Comparison of ENCODE assay signal across 24 cellular contexts in genomic region chr7:124310934-124311390, GRCh38.
"Had no signal": no experiment of that assay in that cellular context is flagged by ENCODE, and none has a peak within 500 bp of the region (broad histone marks: within the 10 kb centered on the region; RNA-seq: fewer than 3 reads in every experiment).

No MANE protein-coding gene starts in this region.

- H3K36me3 ChIP-seq: gastrocnemius medialis, heart left ventricle, left ventricle myocardium inferior, neutrophil, sigmoid colon, thoracic aorta, upper lobe of left lung, WERI-Rb-1 had no signal

- H3K4me1 ChIP-seq: gastrocnemius medialis, heart left ventricle, left ventricle myocardium inferior, parathyroid adenoma, sigmoid colon, upper lobe of left lung had no signal

- H3K79me2 ChIP-seq: parathyroid adenoma had no signal

- H3K9me3 ChIP-seq: gastrocnemius medialis, left ventricle myocardium inferior, neutrophil, sigmoid colon, thoracic aorta, upper lobe of left lung had no signal

- H3K27me3 ChIP-seq: gastrocnemius medialis, heart left ventricle, neutrophil, sigmoid colon, upper lobe of left lung had no signal

- H3K4me3 ChIP-seq: coronary artery, gastrocnemius medialis, heart left ventricle, left ventricle myocardium inferior, sigmoid colon, thoracic aorta, upper lobe of left lung had no signal

- ATAC-seq: activated CD4-positive, alpha-beta T cell treated with anti-CD3 and anti-CD28 coated beads for 36 hours; activated CD8-positive, alpha-beta T cell treated with anti-CD3 and anti-CD28 coated beads for 36 hours; activated naive CD8-positive, alpha-beta T cell treated with anti-CD3 and anti-CD28 coated beads, Interleukin-2, amount 50 U/mL, for 24 hours; gastrocnemius medialis; heart left ventricle; natural killer cell; stimulated activated memory B cell treated with anti-CD40 and anti-IgM and Interleukin-4, amounts not matched to agents 10 μg/mL and 1 μg/mL and 100 μg/mL, for 72 hours had no signal

- H2AFZ ChIP-seq: parathyroid adenoma had no signal

- H3K27ac Mint-ChIP-seq: activated CD4-positive, alpha-beta T cell treated with anti-CD3 and anti-CD28 coated beads for 36 hours; activated CD8-positive, alpha-beta T cell treated with anti-CD3 and anti-CD28 coated beads for 36 hours; activated naive CD4-positive, alpha-beta T cell treated with anti-CD3 and anti-CD28 coated beads, Interleukin-2, amount 10 ng/mL, durations not matched to agents 7 days and 5 days; activated naive CD8-positive, alpha-beta T cell treated with anti-CD3 and anti-CD28 coated beads, Interleukin-2, amount 50 U/mL, for 24 hours; memory B cell; natural killer cell; stimulated activated memory B cell treated with anti-CD40 and anti-IgM and Interleukin-4, amounts not matched to agents 10 μg/mL and 1 μg/mL and 100 μg/mL, for 72 hours; T-helper 1 cell treated with Interleukin-12 subunit alpha and Interleukin-12 subunit beta and Interleukin-4 antibody, amounts not matched to agents 30 μg/mL and 1 μg/mL, for 36 hours had no signal

- H3K4me1 Mint-ChIP-seq: activated CD4-positive, alpha-beta T cell treated with anti-CD3 and anti-CD28 coated beads for 36 hours; activated naive CD4-positive, alpha-beta T cell treated with anti-CD3 and anti-CD28 coated beads, Interleukin-2, amount 10 ng/mL, durations not matched to agents 7 days and 5 days; activated naive CD8-positive, alpha-beta T cell treated with anti-CD3 and anti-CD28 coated beads, Interleukin-2, amount 50 U/mL, for 24 hours; memory B cell; natural killer cell; stimulated activated memory B cell treated with anti-CD40 and anti-IgM and Interleukin-4, amounts not matched to agents 10 μg/mL and 1 μg/mL and 100 μg/mL, for 72 hours had no signal

- FAIRE-seq: endometrium had no signal

- DNase-seq: activated CD4-positive, alpha-beta T cell treated with anti-CD3 and anti-CD28 coated beads for 36 hours; activated CD8-positive, alpha-beta T cell treated with anti-CD3 and anti-CD28 coated beads for 36 hours; activated effector memory CD4-positive, alpha-beta T cell treated with Interleukin-2 at 50 U/mL for 16 hours; activated naive CD4-positive, alpha-beta T cell treated with anti-CD3 and anti-CD28 coated beads, Interleukin-2, amount 10 ng/mL, durations not matched to agents 7 days and 5 days; activated naive CD8-positive, alpha-beta T cell treated with anti-CD3 and anti-CD28 coated beads, Interleukin-2, amount 50 U/mL, for 24 hours; activated T-cell treated with anti-CD3 and anti-CD28 coated beads, Interleukin-2, amount 50 U/mL, for 48 hours; aorta; gastrocnemius medialis; heart left ventricle; kidney glomerular epithelial cell; left ventricle myocardium inferior; natural killer cell; sigmoid colon; stimulated activated CD4-positive, alpha-beta T cell treated with anti-CD3 and anti-CD28 coated beads, Interleukin-4, amount 100 ng/mL, for 4 hours; upper lobe of left lung; WERI-Rb-1 had no signal

- H3K27ac ChIP-seq: coronary artery, gastrocnemius medialis, heart left ventricle, left ventricle myocardium inferior, neutrophil, parathyroid adenoma, sigmoid colon, thoracic aorta, upper lobe of left lung, WERI-Rb-1 had no signal

- H3K4me3 Mint-ChIP-seq: activated CD4-positive, alpha-beta T cell treated with anti-CD3 and anti-CD28 coated beads for 36 hours; activated CD8-positive, alpha-beta T cell treated with anti-CD3 and anti-CD28 coated beads for 36 hours; activated naive CD4-positive, alpha-beta T cell treated with anti-CD3 and anti-CD28 coated beads, Interleukin-2, amount 10 ng/mL, durations not matched to agents 7 days and 5 days; activated naive CD8-positive, alpha-beta T cell treated with anti-CD3 and anti-CD28 coated beads, Interleukin-2, amount 50 U/mL, for 24 hours; memory B cell; natural killer cell; stimulated activated memory B cell treated with anti-CD40 and anti-IgM and Interleukin-4, amounts not matched to agents 10 μg/mL and 1 μg/mL and 100 μg/mL, for 72 hours; T-helper 1 cell treated with Interleukin-12 subunit alpha and Interleukin-12 subunit beta and Interleukin-4 antibody, amounts not matched to agents 30 μg/mL and 1 μg/mL, for 36 hours had no signal

- H3K9me3 Mint-ChIP-seq: stimulated activated memory B cell treated with anti-CD40 and anti-IgM and Interleukin-4, amounts not matched to agents 10 μg/mL and 1 μg/mL and 100 μg/mL, for 72 hours; T-helper 1 cell treated with Interleukin-12 subunit alpha and Interleukin-12 subunit beta and Interleukin-4 antibody, amounts not matched to agents 30 μg/mL and 1 μg/mL, for 36 hours had no signal

- H3K36me3 Mint-ChIP-seq: activated naive CD4-positive, alpha-beta T cell treated with anti-CD3 and anti-CD28 coated beads, Interleukin-2, amount 10 ng/mL, durations not matched to agents 7 days and 5 days; memory B cell; natural killer cell; stimulated activated memory B cell treated with anti-CD40 and anti-IgM and Interleukin-4, amounts not matched to agents 10 μg/mL and 1 μg/mL and 100 μg/mL, for 72 hours had no signal

- H3K27me3 Mint-ChIP-seq: activated CD4-positive, alpha-beta T cell treated with anti-CD3 and anti-CD28 coated beads for 36 hours; activated CD8-positive, alpha-beta T cell treated with anti-CD3 and anti-CD28 coated beads for 36 hours; activated naive CD4-positive, alpha-beta T cell treated with anti-CD3 and anti-CD28 coated beads, Interleukin-2, amount 10 ng/mL, durations not matched to agents 7 days and 5 days; activated naive CD8-positive, alpha-beta T cell treated with anti-CD3 and anti-CD28 coated beads, Interleukin-2, amount 50 U/mL, for 24 hours; memory B cell; stimulated activated memory B cell treated with anti-CD40 and anti-IgM and Interleukin-4, amounts not matched to agents 10 μg/mL and 1 μg/mL and 100 μg/mL, for 72 hours had no signal

- H3K9ac ChIP-seq: parathyroid adenoma had no signal
